ENCODE assay signal across 16 cellular contexts in the genomic region with DNA sequence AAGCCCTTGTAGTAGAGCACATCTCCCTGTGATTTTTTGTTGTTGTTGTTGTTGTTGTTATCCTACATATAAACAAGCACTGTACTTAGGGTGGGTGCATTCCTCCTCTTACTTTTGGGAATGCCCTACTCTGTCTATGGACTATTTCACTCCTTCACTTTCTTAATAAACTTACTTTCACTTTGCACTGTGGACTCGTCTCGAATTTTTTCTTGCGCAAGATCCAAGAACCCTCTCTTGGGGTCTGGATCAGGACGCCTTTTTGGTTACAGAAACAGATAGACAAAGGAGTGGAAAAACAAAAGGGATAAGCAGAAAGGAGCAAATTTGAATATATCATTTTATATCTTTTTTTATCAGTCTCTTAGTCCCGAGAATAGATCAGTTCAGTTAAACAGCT. TPM values are rescaled to one million over a fixed set of nuclear protein-coding genes. Genes with fewer than 3 reads are reported as not detected.
A peak's percentile ranks its signal among the peaks of the same experiment; 100 is the strongest.
DNase-seq lines count a peak whose midpoint lies in the region; ATAC-seq and TF ChIP-seq lines count a peak whose summit lies in the region.
"Had no signal": no experiment of that assay in that cellular context is flagged by ENCODE, and none has a peak within 500 bp of the region (broad histone marks: within the 10 kb centered on the region; RNA-seq: fewer than 3 reads in every experiment).

No MANE protein-coding gene starts in this region.

- DNase-seq in OCI-M1 (lab: John Stamatoyannopoulos, UW): peak; percentile 71
- peak in 1 of 2 donors; percentile 37 for DNase-seq in fibroblast of lung (ENCODE audit: low read depth in 2 of 2)
- DNase-seq in lower lobe of right lung: no peak
- no peak for DNase-seq in thoracic aorta (ENCODE audit: low spot score)
- no peak for DNase-seq in Kasumi-1 (lab: John Stamatoyannopoulos, UW)
- no peak for DNase-seq in T-helper 2 cell treated with Interferon-gamma antibody and Interleukin-4, amounts not matched to agents 5 μg/mL and 100 μg/mL, for 36 hours (ENCODE audit: low spot score)
- DNase-seq in activated CD8-positive, alpha-beta memory T cell treated with anti-CD3 and anti-CD28 coated beads for 24 hours: no peak
- DNase-seq: activated gamma-delta T cell; anterior cingulate cortex; DMS 273 treated with DMSO at 0.1 percent for 48 hours; mesendoderm; NCI-H1048; NCI-H524; stimulated activated CD4-positive, alpha-beta T cell treated with anti-CD3 and anti-CD28 coated beads, Interleukin-2, amount 100 ng/mL, for 48 hours; T1000 had no signal

- H3K27ac Mint-ChIP-seq in T-helper 2 cell treated with Interferon-gamma antibody and Interleukin-4, amounts not matched to agents 5 μg/mL and 100 μg/mL, for 36 hours: no peak overlapping the region

- no peak overlapping the region for H3K27ac ChIP-seq in fibroblast of lung (ENCODE audit: insufficient read depth, low read length)
- peak overlapping the region; percentile 7 for H3K27ac ChIP-seq in lower lobe of right lung
- H3K27ac ChIP-seq in thoracic aorta: peak overlapping the region; percentile 47 to 67

- H4K20me1 ChIP-seq in fibroblast of lung (ENCODE audit: control insufficient read depth, extremely low read depth, insufficient read depth, low read length): no peaks in the 10 kb centered on the region

- H2AFZ ChIP-seq in fibroblast of lung (ENCODE audit: low read length): peak overlapping the region; percentile 29

- no peaks in the 10 kb centered on the region for H3K9me3 ChIP-seq in fibroblast of lung (ENCODE audit: control insufficient read depth, insufficient read depth, low read depth, low read length)
- no peaks in the 10 kb centered on the region for H3K9me3 ChIP-seq in lower lobe of right lung
- no peaks in the 10 kb centered on the region for H3K9me3 ChIP-seq in thoracic aorta

- H3K36me3 Mint-ChIP-seq in T-helper 2 cell treated with Interferon-gamma antibody and Interleukin-4, amounts not matched to agents 5 μg/mL and 100 μg/mL, for 36 hours (ENCODE audit: low read depth): peaks cover 12% of the 10 kb centered on the region

- H3K4me1 Mint-ChIP-seq in T-helper 2 cell treated with Interferon-gamma antibody and Interleukin-4, amounts not matched to agents 5 μg/mL and 100 μg/mL, for 36 hours (ENCODE audit: low read depth): no peaks in the 10 kb centered on the region

- H3K36me3 ChIP-seq in fibroblast of lung (ENCODE audit: control insufficient read depth, insufficient read depth, low read length): no peaks in the 10 kb centered on the region
- no peaks in the 10 kb centered on the region for H3K36me3 ChIP-seq in lower lobe of right lung
- H3K36me3 ChIP-seq in thoracic aorta: no peaks in the 10 kb centered on the region

- H3K4me3 ChIP-seq in fibroblast of lung (replicated peaks in 1 of 4; ENCODE audit: control extremely low read depth in 1 of 4, insufficient read depth in 1 of 4, low read depth in 3 of 4, low read length in 4 of 4): peak overlapping the region; percentile 9 to 41 (median 34)
- H3K4me3 ChIP-seq in lower lobe of right lung: peak overlapping the region; percentile 7
- peak overlapping the region; percentile 64 for H3K4me3 ChIP-seq in thoracic aorta

- H3K4me1 ChIP-seq in fibroblast of lung (ENCODE audit: control insufficient read depth, extremely low read depth, insufficient read depth, low read length) (no peaks in the 10 kb centered on the region), lower lobe of right lung (peaks cover 9% of the 10 kb centered on the region), thoracic aorta (ENCODE audit: control insufficient read depth in 1 of 2, low read depth in 2 of 2) (peaks cover 14 to 24% of the 10 kb centered on the region in 2 donors)

- H3K79me2 ChIP-seq in fibroblast of lung (ENCODE audit: control insufficient read depth, insufficient read depth, low read length): no peaks in the 10 kb centered on the region

- no peak overlapping the region for H3K9ac ChIP-seq in fibroblast of lung (ENCODE audit: insufficient read depth, low read length)

- no peaks in the 10 kb centered on the region for H3K27me3 ChIP-seq in fibroblast of lung (ENCODE audit: control insufficient read depth, insufficient read depth, low read length)
- H3K27me3 ChIP-seq in lower lobe of right lung (ENCODE audit: low read depth): no peaks in the 10 kb centered on the region
- no peaks in the 10 kb centered on the region for H3K27me3 ChIP-seq in thoracic aorta (replicated peaks; ENCODE audit: insufficient read depth)

- intact Hi-C loops in lower lobe of right lung (cut with DNase I): no loop called here

- H3K4me2 ChIP-seq in fibroblast of lung (ENCODE audit: extremely low read depth, insufficient read depth, low read length): peak overlapping the region; percentile 53

- no peaks in the 10 kb centered on the region for H3K9me3 Mint-ChIP-seq in T-helper 2 cell treated with Interferon-gamma antibody and Interleukin-4, amounts not matched to agents 5 μg/mL and 100 μg/mL, for 36 hours

- peak in 1 of 2 donors; percentile 61 for ATAC-seq in lower lobe of right lung
- no peak for ATAC-seq in thoracic aorta (ENCODE audit: insufficient number of reproducible peaks, low FRiP score, low read depth)
- no peak for ATAC-seq in GM19395 (IDR thresholded peaks at IDR 0.05; ENCODE audit: unreplicated experiment)

- no peaks in the 10 kb centered on the region for H3K27me3 Mint-ChIP-seq in T-helper 2 cell treated with Interferon-gamma antibody and Interleukin-4, amounts not matched to agents 5 μg/mL and 100 μg/mL, for 36 hours (ENCODE audit: low read depth)

- TF ChIP-seq CTCF in fibroblast of lung (conservative IDR thresholded peaks at IDR 0.05 in 1 of 2, IDR thresholded peaks at IDR 0.05 in 1 of 2; ENCODE audit: low read depth in 1 of 2, low read length in 2 of 2): no peak
- TF ChIP-seq CTCF in lower lobe of right lung (IDR thresholded peaks at IDR 0.05): no peak
- no peak for TF ChIP-seq CTCF in thoracic aorta (IDR thresholded peaks at IDR 0.05)

- no peak overlapping the region for H3K4me3 Mint-ChIP-seq in T-helper 2 cell treated with Interferon-gamma antibody and Interleukin-4, amounts not matched to agents 5 μg/mL and 100 μg/mL, for 36 hours

RNA-seq across cellular contexts. Expression of a gene that starts 14.4 kb away (rescaled TPM):
- 85.4 and 110 TPM in 2 replicates for total RNA-seq in fibroblast of lung
- polyA plus RNA-seq in fibroblast of lung: 101 and 120 TPM in 2 replicates
- 66.2 and 70.4 TPM in 2 replicates for polyA plus RNA-seq in fibroblast of lung (2012)
- polyA minus RNA-seq in fibroblast of lung (ENCODE audit: low replicate concordance): 9.8 and 20.8 TPM in 2 replicates
- total RNA-seq in lower lobe of right lung: 71.9 TPM
- total RNA-seq in thoracic aorta: 10 to 100 TPM; 74.1 to 81.6 TPM

RNA-seq across cellular contexts. Expression of a gene that starts 31.7 kb away (rescaled TPM):
- total RNA-seq in fibroblast of lung: 90.1 and 115 TPM in 2 replicates
- 53.2 and 65.7 TPM in 2 replicates for polyA plus RNA-seq in fibroblast of lung
- polyA plus RNA-seq in fibroblast of lung (2012): 38.7 and 45.4 TPM in 2 replicates
- polyA minus RNA-seq in fibroblast of lung (ENCODE audit: low replicate concordance): 79.1 and 100 TPM in 2 replicates
- 70.9 TPM for total RNA-seq in lower lobe of right lung
- 10 to 100 TPM; 27.9 to 28.9 TPM for total RNA-seq in thoracic aorta

RNA-seq across cellular contexts. Expression of a gene that starts 56.3 kb away (rescaled TPM):
- total RNA-seq in fibroblast of lung: 2.6 and 4.1 TPM in 2 replicates
- polyA plus RNA-seq in fibroblast of lung: 2.9 and 4.8 TPM in 2 replicates
- 1.4 and 2.5 TPM in 2 replicates for polyA plus RNA-seq in fibroblast of lung (2012)
- polyA minus RNA-seq in fibroblast of lung (ENCODE audit: low replicate concordance): not detected in 2 replicates
- total RNA-seq in lower lobe of right lung: 1.4 TPM
- 1 to 10 TPM in 1 of 2 donors, under 1 TPM in 1; 0.85 to 3.0 TPM for total RNA-seq in thoracic aorta

Comparison
In these comparisons a context has a peak if more than half of its experiments do, and no peak if none do; other contexts are left out.
1. H3K4me3 ChIP-seq: peak in every context shown above with its lines; median percentile 64 in thoracic aorta; 34 in fibroblast of lung; 7 in lower lobe of right lung.